In genomic region chr3:59313365-59313764, GRCh38 we compare ENCODE assay signal across 8 cellular contexts.
DNase-seq lines count a peak whose midpoint lies in the region; ATAC-seq lines count a peak whose summit lies in the region.

No MANE protein-coding gene starts in this region.

- ATAC-seq in GM21723 (IDR thresholded peaks at IDR 0.05; ENCODE audit: unreplicated experiment) (peak; percentile 89), Right ventricle myocardium superior (ENCODE audit: poor library complexity) (peak; percentile 95)
- ATAC-seq in activated CD8-positive, alpha-beta memory T cell treated with anti-CD3 and anti-CD28 coated beads, Interleukin-2, amount 10 ng/mL, durations not matched to agents 7 days and 5 days = peak; percentile 55

- H3K4me1 Mint-ChIP-seq in activated CD8-positive, alpha-beta memory T cell treated with anti-CD3 and anti-CD28 coated beads, Interleukin-2, amount 10 ng/mL, durations not matched to agents 7 days and 5 days = peaks cover 5% of the 10 kb centered on the region

- no peak overlapping the region for H3K4me3 Mint-ChIP-seq in activated CD8-positive, alpha-beta memory T cell treated with anti-CD3 and anti-CD28 coated beads, Interleukin-2, amount 10 ng/mL, durations not matched to agents 7 days and 5 days

- no peaks in the 10 kb centered on the region for H3K36me3 Mint-ChIP-seq in activated CD8-positive, alpha-beta memory T cell treated with anti-CD3 and anti-CD28 coated beads, Interleukin-2, amount 10 ng/mL, durations not matched to agents 7 days and 5 days

- no peaks in the 10 kb centered on the region for H3K9me3 Mint-ChIP-seq in activated CD8-positive, alpha-beta memory T cell treated with anti-CD3 and anti-CD28 coated beads, Interleukin-2, amount 10 ng/mL, durations not matched to agents 7 days and 5 days (ENCODE audit: low read depth)

- no peak overlapping the region for H3K27ac Mint-ChIP-seq in activated CD8-positive, alpha-beta memory T cell treated with anti-CD3 and anti-CD28 coated beads, Interleukin-2, amount 10 ng/mL, durations not matched to agents 7 days and 5 days

- CTCF ChIA-PET in activated CD8-positive, alpha-beta memory T cell treated with anti-CD3 and anti-CD28 coated beads, Interleukin-2, amount 10 ng/mL, durations not matched to agents 7 days and 5 days (lab: Charles Lee) = interaction anchor here (0.9 to 1.9 kb wide), 14 partner anchors 9 to 544 kb away, joined by 3 to 8 read pairs (median 3); no protein-coding TSS in a partner anchor

- intact Hi-C loops in Right ventricle myocardium superior (cut with DNase I) = no loop called here

- no peaks in the 10 kb centered on the region for H3K27me3 Mint-ChIP-seq in activated CD8-positive, alpha-beta memory T cell treated with anti-CD3 and anti-CD28 coated beads, Interleukin-2, amount 10 ng/mL, durations not matched to agents 7 days and 5 days

- DNase-seq in NCI-H2029 (lab: John Stamatoyannopoulos, UW) (peak; percentile 9), NCI-H2029 treated with DMSO at 0.1 percent for 48 hours (lab: John Stamatoyannopoulos, UW) (no peak), MV-4-11 (lab: John Stamatoyannopoulos, UW) (peak; percentile 3), Right ventricle myocardium superior (peak; percentile 72), dedifferentiated amniotic fluid mesenchymal stem cell (ENCODE audit: extremely low spot score) (no peak)
- peak; percentile 59 for DNase-seq in activated CD8-positive, alpha-beta memory T cell treated with anti-CD3 and anti-CD28 coated beads, Interleukin-2, amount 10 ng/mL, durations not matched to agents 7 days and 5 days
- peak; percentile 29 to 38 for DNase-seq in stimulated activated CD4-positive, alpha-beta T cell treated with anti-CD3 and anti-CD28 coated beads, Interleukin-1b, Interleukin-23, amount 100 ng/mL, for 4 hours (ENCODE audit: low read depth in 2 of 2)

Comparison
In these comparisons a context has a peak if more than half of its experiments do, and no peak if none do; other contexts are left out.
1. DNase-seq: peak in NCI-H2029 (single experiment), MV-4-11 (single experiment), activated CD8-positive, alpha-beta memory T cell treated with anti-CD3 and anti-CD28 coated beads, Interleukin-2, amount 10 ng/mL, durations not matched to agents 7 days and 5 days (single experiment), Right ventricle myocardium superior (single experiment) and stimulated activated CD4-positive, alpha-beta T cell treated with anti-CD3 and anti-CD28 coated beads, Interleukin-1b, Interleukin-23, amount 100 ng/mL, for 4 hours (2 of 2); none in NCI-H2029 treated with DMSO at 0.1 percent for 48 hours (single experiment) and dedifferentiated amniotic fluid mesenchymal stem cell (single experiment).
2. Peak in every context shown above with its lines, with median percentiles within 50 percentile points of each other: ATAC-seq.